ENCODE assay signal across 23 cellular contexts in the genomic region with DNA sequence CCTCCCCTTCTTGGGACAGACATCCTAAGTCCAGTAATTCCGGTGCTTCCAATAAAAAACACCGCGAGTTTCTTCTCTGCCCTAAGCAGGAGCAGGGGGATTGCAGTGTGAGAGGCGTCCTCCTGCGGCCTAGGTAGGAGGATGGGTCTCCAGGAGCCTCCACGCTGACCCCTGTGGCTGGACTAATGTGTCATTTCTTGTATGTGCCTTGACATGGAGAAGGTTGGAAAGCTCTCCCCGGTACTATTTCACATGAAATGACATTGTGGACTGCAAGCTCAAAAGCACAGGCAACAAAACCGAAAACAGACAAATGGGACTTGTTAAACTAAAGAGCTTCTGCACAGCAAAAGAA.
DNase-seq lines count a peak whose midpoint lies in the region; ATAC-seq and TF ChIP-seq lines count a peak whose summit lies in the region.
"Had no signal": no experiment of that assay in that cellular context is flagged by ENCODE, and none has a peak within 500 bp of the region (broad histone marks: within the 10 kb centered on the region; RNA-seq: fewer than 3 reads in every experiment).

No MANE protein-coding gene starts in this region.

- peak overlapping the region; percentile 71 for H3K4me3 ChIP-seq in GM12865 (ENCODE audit: low read depth, low read length)
- H3K4me3 ChIP-seq in psoas muscle = peak overlapping the region; percentile 29
- H3K4me3 ChIP-seq: hepatocyte, pancreas, sigmoid colon had no signal

- H3K27ac Mint-ChIP-seq in IgD-negative memory B cell = peak overlapping the region in 2 of 3 donors; percentile 15 to 71
- H3K27ac Mint-ChIP-seq: activated naive CD8-positive, alpha-beta T cell treated with anti-CD3 and anti-CD28 coated beads, Interleukin-2, amount 10 ng/mL, durations not matched to agents 7 days and 5 days had no signal

- 69 to 80% (median 78%) methylated on average over 8 of the region's 8 CpGs for WGBS in psoas muscle, 3 donors

- DNase-seq in GM12865 (ENCODE audit: low read depth) (peak; percentile 77), psoas muscle (no peak), GM20000 (ENCODE audit: low spot score) (no peak), RKO (ENCODE audit: low spot score) (no peak)
- no peak for DNase-seq in activated CD4-positive, alpha-beta T cell treated with anti-CD3 and anti-CD28 coated beads for 4 hours
- DNase-seq: activated CD8-positive, alpha-beta memory T cell treated with anti-CD3 and anti-CD28 coated beads for 24 hours; activated naive CD8-positive, alpha-beta T cell treated with anti-CD3 and anti-CD28 coated beads, Interleukin-2, amount 10 ng/mL, durations not matched to agents 7 days and 5 days; BE2C; brain microvascular endothelial cell; Calu3; cortex of kidney; mammary epithelial cell; naive thymus-derived CD8-positive, alpha-beta T cell; NCI-H1436; NCI-H774; sigmoid colon; stimulated activated naive CD4-positive, alpha-beta T cell treated with Interleukin-2 at 50 U/mL for 16 hours had no signal

- peak overlapping the region in 2 of 4 donors; percentile 22 to 38 for H3K4me3 Mint-ChIP-seq in IgD-negative memory B cell
- H3K4me3 Mint-ChIP-seq: activated naive CD8-positive, alpha-beta T cell treated with anti-CD3 and anti-CD28 coated beads, Interleukin-2, amount 10 ng/mL, durations not matched to agents 7 days and 5 days; naive thymus-derived CD8-positive, alpha-beta T cell had no signal

- H3K9me3 Mint-ChIP-seq in IgD-negative memory B cell = no peaks in the 10 kb centered on the region
- H3K9me3 Mint-ChIP-seq: activated naive CD8-positive, alpha-beta T cell treated with anti-CD3 and anti-CD28 coated beads, Interleukin-2, amount 10 ng/mL, durations not matched to agents 7 days and 5 days; naive thymus-derived CD8-positive, alpha-beta T cell had no signal

- no peaks in the 10 kb centered on the region for H3K27me3 ChIP-seq in psoas muscle (ENCODE audit: insufficient read depth in 3 of 3, low read length in 2 of 3)
- H3K27me3 ChIP-seq: BE2C, brain microvascular endothelial cell, hepatocyte, pancreas, sigmoid colon had no signal

- H3K27me3 Mint-ChIP-seq in IgD-negative memory B cell = no peaks in the 10 kb centered on the region
- H3K27me3 Mint-ChIP-seq: activated naive CD8-positive, alpha-beta T cell treated with anti-CD3 and anti-CD28 coated beads, Interleukin-2, amount 10 ng/mL, durations not matched to agents 7 days and 5 days; naive thymus-derived CD8-positive, alpha-beta T cell had no signal

- H3K9me3 ChIP-seq in psoas muscle = no peaks in the 10 kb centered on the region
- H3K9me3 ChIP-seq: BE2C, pancreas, sigmoid colon had no signal

- H3K36me3 ChIP-seq in psoas muscle (ENCODE audit: insufficient read depth in 1 of 2, low read depth in 1 of 2) = no peaks in the 10 kb centered on the region
- H3K36me3 ChIP-seq: BE2C, brain microvascular endothelial cell, pancreas, sigmoid colon had no signal

- no peaks in the 10 kb centered on the region for H3K36me3 Mint-ChIP-seq in IgD-negative memory B cell
- H3K36me3 Mint-ChIP-seq: naive thymus-derived CD8-positive, alpha-beta T cell had no signal

- TF ChIP-seq CTCF in GM12865 (IDR thresholded peaks at IDR 0.05; ENCODE audit: insufficient read depth, low read depth, low read length, missing control alignments) (no peak), psoas muscle (IDR thresholded peaks at IDR 0.05) (no peak), GM20000 (IDR thresholded peaks at IDR 0.05; ENCODE audit: extremely low read depth, missing control alignments) (no peak)

- peaks cover 11% of the 10 kb centered on the region for H3K4me1 ChIP-seq in psoas muscle
- H3K4me1 ChIP-seq: BE2C had no signal

- intact Hi-C loops in psoas muscle (cut with DNase I) = loop anchor here in 1 of 2 donors (5.0 kb wide), 1 partner anchor 253 kb away; no protein-coding TSS in a partner anchor

- peaks cover 68 to 74% (median 68%) of the 10 kb centered on the region in 3 donors for H3K4me1 Mint-ChIP-seq in IgD-negative memory B cell

- H3K27ac ChIP-seq in angular gyrus (ENCODE audit: low read depth, low read length) = peak overlapping the region; percentile 86
- H3K27ac ChIP-seq in psoas muscle = no peak overlapping the region
- H3K27ac ChIP-seq: brain microvascular endothelial cell, hepatocyte, pancreas had no signal

- ATAC-seq in psoas muscle = no peak
- ATAC-seq in HG02610 (IDR thresholded peaks at IDR 0.05; ENCODE audit: unreplicated experiment) = no peak
- ATAC-seq: HepG2; naive thymus-derived CD8-positive, alpha-beta T cell; pancreas had no signal
